In genomic region chr19:17484520-17485180, GRCh38 we compare ENCODE assay signal across 2 cellular contexts.
A peak's percentile ranks its signal among the peaks of the same experiment; 100 is the strongest.
TF ChIP-seq lines count a peak whose summit lies in the region.

No MANE protein-coding gene starts in this region.

TF ChIP-seq in HepG2, 621 proteins besides CTCF, POLR2A, EP300 and RAD21:
- peak; percentile 65; the same call in 1 of the 2 replicates for TF ChIP-seq ZNF24 (IDR thresholded peaks at IDR 0.05)
- no peak for TF ChIP-seq BORCS8-MEF2B (CRISPR knock-in tag; IDR thresholded peaks at IDR 0.05)
- no peak for TF ChIP-seq GLMP (CRISPR knock-in tag; IDR thresholded peaks at IDR 0.05; ENCODE audit: borderline replicate concordance)
- TF ChIP-seq ZNF12 (CRISPR knock-in tag; IDR thresholded peaks at IDR 0.05): peak; percentile 84; the same call in 1 of the 2 replicates

TF ChIP-seq in K562, 482 proteins besides CTCF, POLR2A, EP300 and RAD21:
- TF ChIP-seq ZNF24 (IDR thresholded peaks at IDR 0.05): peak; percentile 94
- no peak for TF ChIP-seq SMAD3 (CRISPR knock-in tag; conservative IDR thresholded peaks at IDR 0.05)
TF ChIP-seq in K562: peak in this region for 1.
